Comparison of ENCODE assay signal across 13 cellular contexts in the genomic region with DNA sequence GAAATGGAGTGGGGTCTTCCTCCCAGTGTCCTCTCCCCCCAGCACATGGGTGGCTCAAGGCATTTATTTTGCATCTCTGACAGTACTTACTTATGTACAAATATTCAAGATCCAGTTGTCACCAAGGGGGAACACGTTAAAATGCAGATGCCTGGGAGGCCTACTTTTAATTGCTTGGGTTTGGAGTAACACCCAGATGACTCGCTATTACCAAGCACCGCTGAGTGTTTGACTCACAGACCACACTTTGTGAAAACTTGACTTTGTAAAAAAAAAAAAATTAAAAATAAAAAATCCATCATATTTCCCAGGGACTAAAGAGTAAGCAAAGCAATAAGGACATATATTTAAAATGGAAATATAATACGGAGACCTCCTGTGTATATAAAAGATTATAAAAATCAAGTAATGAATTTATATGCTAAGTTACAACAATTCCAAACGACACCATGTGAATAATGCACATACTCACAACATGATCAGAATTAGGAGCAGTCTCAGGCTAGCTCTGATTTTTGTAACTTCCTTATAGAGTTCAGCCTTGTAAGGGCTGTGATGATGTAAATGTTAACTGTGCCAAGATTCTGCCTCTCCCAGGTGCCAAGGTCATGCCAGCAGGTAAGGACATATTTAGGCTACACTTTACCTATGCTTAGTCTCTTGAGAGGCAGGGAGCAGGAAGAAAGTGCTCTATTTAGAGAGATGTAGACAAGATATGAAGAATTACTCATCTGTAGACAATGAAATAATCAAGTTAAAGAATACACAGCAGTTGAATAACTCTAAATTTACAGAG. TPM values are rescaled to one million over a fixed set of nuclear protein-coding genes. Genes with fewer than 3 reads are reported as not detected.
DNase-seq lines count a peak whose midpoint lies in the region; ATAC-seq, FAIRE-seq and TF ChIP-seq lines count a peak whose summit lies in the region.
"Had no signal": no experiment of that assay in that cellular context is flagged by ENCODE, and none has a peak within 500 bp of the region (broad histone marks: within the 10 kb centered on the region; RNA-seq: fewer than 3 reads in every experiment).

No MANE protein-coding gene starts in this region.

- peaks cover 8% of the 10 kb centered on the region for H3K4me1 Mint-ChIP-seq in astrocyte (ENCODE audit: low read depth, unreplicated experiment)

- no peaks in the 10 kb centered on the region for H3K36me3 Mint-ChIP-seq in astrocyte (ENCODE audit: low read depth, unreplicated experiment)
- H3K36me3 Mint-ChIP-seq: type B pancreatic cell had no signal

- TF ChIP-seq EP300 in sigmoid colon (IDR thresholded peaks at IDR 0.05) = no peak

- H3K4me3 Mint-ChIP-seq in astrocyte (ENCODE audit: unreplicated experiment) = no peak overlapping the region
- H3K4me3 Mint-ChIP-seq: type B pancreatic cell had no signal

- intact Hi-C loops in pancreas (cut with DNase I) = no loop called here
- intact Hi-C loops in sigmoid colon (cut with DNase I) = no loop called here

- no peaks in the 10 kb centered on the region for H3K36me3 ChIP-seq in astrocyte (ENCODE audit: insufficient read depth, low read length)
- no peaks in the 10 kb centered on the region for H3K36me3 ChIP-seq in pancreas
- H3K36me3 ChIP-seq in sigmoid colon = no peaks in the 10 kb centered on the region
- H3K36me3 ChIP-seq: ovary had no signal

- no peak overlapping the region for H3K27ac ChIP-seq in astrocyte (ENCODE audit: low read depth, low read length)
- peak overlapping the region in 2 of 4 donors; percentile 31 to 42 for H3K27ac ChIP-seq in pancreas
- H3K27ac ChIP-seq in sigmoid colon = no peak overlapping the region
- H3K27ac ChIP-seq: ovary had no signal

- no peak for TF ChIP-seq POLR2A in sigmoid colon (IDR thresholded peaks at IDR 0.05)

- H3K4me2 ChIP-seq in astrocyte (ENCODE audit: low read length) = no peak overlapping the region

- H3K4me1 ChIP-seq in astrocyte (ENCODE audit: insufficient read depth, low read length) (peaks cover 4% of the 10 kb centered on the region), pancreas (peaks cover 0 to 7% (median 0%) of the 10 kb centered on the region in 3 donors), sigmoid colon (peaks cover 0 to 12% (median 6%) of the 10 kb centered on the region in 4 donors)

- no peaks in the 10 kb centered on the region for H3K9me3 Mint-ChIP-seq in astrocyte (ENCODE audit: unreplicated experiment)
- H3K9me3 Mint-ChIP-seq: type B pancreatic cell had no signal

- DNase-seq in NK-92 treated with Interleukin-12 subunit alpha and Interleukin-12 subunit beta, amount 100 ng/mL, for 24 hours (lab: John Stamatoyannopoulos, UW) = peak; percentile 4
- DNase-seq in NK-92 (lab: John Stamatoyannopoulos, UW; ENCODE audit: unreplicated experiment) = no peak
- DNase-seq in HT-29 (ENCODE audit: low spot score) = peak; percentile 45
- DNase-seq in astrocyte (ENCODE audit: low read depth) = peak; percentile 34
- DNase-seq in pancreas = peak in 2 of 6 donors; percentile 25 to 50
- no peak for DNase-seq in C1 segment of cervical spinal cord (lab: John Stamatoyannopoulos, UW)
- DNase-seq in ecto neural progenitor cell (ENCODE audit: low spot score) = no peak
- DNase-seq in sigmoid colon = no peak
- DNase-seq: caudate nucleus, KG1, NCI-H524 treated with DMSO at 0.1 percent for 48 hours, ovary had no signal

- H3K9ac ChIP-seq in astrocyte (ENCODE audit: low read length) = no peak overlapping the region

- H3K27me3 Mint-ChIP-seq in astrocyte (ENCODE audit: low read depth, unreplicated experiment) = no peaks in the 10 kb centered on the region
- H3K27me3 Mint-ChIP-seq: type B pancreatic cell had no signal

- 74 to 83% methylated on average over 5 of the region's 5 CpGs for WGBS in pancreas, 2 donors
- 22 to 66% methylated on average over 5 of the region's 5 CpGs for WGBS in sigmoid colon, 2 donors

- H2AFZ ChIP-seq in astrocyte (ENCODE audit: low read depth, low read length) = no peak overlapping the region

- peak overlapping the region; percentile 80 for H3K27ac Mint-ChIP-seq in astrocyte (ENCODE audit: unreplicated experiment)
- H3K27ac Mint-ChIP-seq: type B pancreatic cell had no signal

- TF ChIP-seq CTCF in astrocyte (IDR thresholded peaks at IDR 0.05; ENCODE audit: insufficient read depth, low read depth, low read length) = no peak
- no peak for TF ChIP-seq CTCF in pancreas (IDR thresholded peaks at IDR 0.05)
- no peak for TF ChIP-seq CTCF in sigmoid colon (IDR thresholded peaks at IDR 0.05)

- FAIRE-seq in astrocyte (lab: Jason Lieb, UNC) (peak; percentile 32), pancreas (lab: Jason Lieb, UNC) (no peak)

- H3K4me3 ChIP-seq in astrocyte (ENCODE audit: insufficient read depth, low read depth, low read length) = no peak overlapping the region
- no peak overlapping the region for H3K4me3 ChIP-seq in pancreas
- H3K4me3 ChIP-seq in sigmoid colon = no peak overlapping the region
- H3K4me3 ChIP-seq: ovary had no signal

- H3K9me3 ChIP-seq in astrocyte (ENCODE audit: insufficient read depth, low read depth, low read length) (no peaks in the 10 kb centered on the region), pancreas (no peaks in the 10 kb centered on the region), sigmoid colon (no peaks in the 10 kb centered on the region)
- H3K9me3 ChIP-seq: ovary had no signal

- H3K79me2 ChIP-seq in astrocyte (ENCODE audit: insufficient read depth, low read length) = no peaks in the 10 kb centered on the region

- H3K27me3 ChIP-seq in astrocyte (ENCODE audit: insufficient read depth, low read length) = no peaks in the 10 kb centered on the region
- no peaks in the 10 kb centered on the region for H3K27me3 ChIP-seq in pancreas
- no peaks in the 10 kb centered on the region for H3K27me3 ChIP-seq in sigmoid colon
- H3K27me3 ChIP-seq: ovary had no signal

- peak; percentile 83 to 96 (median 92) for ATAC-seq in pancreas

- no peaks in the 10 kb centered on the region for H4K20me1 ChIP-seq in astrocyte (ENCODE audit: insufficient read depth, low read length)

RNA-seq across cellular contexts. Expression of gene AGR3, which starts 53.4 kb away (rescaled TPM):
- 6.2 and 17.9 TPM in 2 replicates for total RNA-seq in HT-29 (2014; rRNA removed; shearing (Covaris generic))
- total RNA-seq in astrocyte (not detected in 2 replicates), pancreas (1 to 10 TPM in 5 of 6 donors, under 1 TPM in 1; 0.83 to 7.8 (median 3.4) TPM), sigmoid colon (1 to 10 TPM in 1 of 4 donors, not detected in 3; 4.6 TPM)
- polyA plus RNA-seq in pancreas (10 to 100 TPM in 1 of 2 donors, 1 to 10 TPM in 1; 5.6 to 19.2 TPM), sigmoid colon (100 to 1,000 TPM; 168 to 216 (median 178) TPM)

Comparison
In these comparisons a context has a peak if more than half of its experiments do, and no peak if none do; other contexts are left out.
1. DNase-seq: peak in NK-92 treated with Interleukin-12 subunit alpha and Interleukin-12 subunit beta, amount 100 ng/mL, for 24 hours (single experiment), HT-29 (single experiment) and astrocyte (single experiment); none in NK-92 (single experiment), C1 segment of cervical spinal cord (0 of 14), ecto neural progenitor cell (single experiment) and sigmoid colon (single experiment).